In genomic region chr9:106866243-106866642, GRCh38 we compare ENCODE assay signal across 1 cellular context.
A peak's percentile ranks its signal among the peaks of the same experiment; 100 is the strongest.
TF ChIP-seq lines count a peak whose summit lies in the region.

No MANE protein-coding gene starts in this region.

TF ChIP-seq in GM12878, 131 proteins besides CTCF, POLR2A, EP300 and RAD21 (continues in another document):
- TF ChIP-seq PRDM15 (CRISPR knock-in tag; IDR thresholded peaks at IDR 0.05) (no peak), RELB (IDR thresholded peaks at IDR 0.05; ENCODE audit: low read depth) (peak; percentile 72; the same call in 1 of the 2 replicates), BCL11A (IDR thresholded peaks at IDR 0.05; ENCODE audit: low read depth, low read length) (0 out of 2 replicates have a peak, but pooled peaks have one; percentile 16), ZNF592 (IDR thresholded peaks at IDR 0.05) (peak; percentile 88), IKZF2 (IDR thresholded peaks at IDR 0.05) (peak; percentile 71 to 75; a peak in 3 of 4 replicates), CBX3 (IDR thresholded peaks at IDR 0.05; ENCODE audit: borderline replicate concordance, low read depth) (no peak), SIN3A (IDR thresholded peaks at IDR 0.05; ENCODE audit: low read depth, low read length) (no peak), SMAD1 (IDR thresholded peaks at IDR 0.05; ENCODE audit: low read depth, partially characterized antibody) (peak; percentile 62), MEF2B (IDR thresholded peaks at IDR 0.05; ENCODE audit: partially characterized antibody, poor library complexity, severe bottlenecking) (peak; percentile 36), ZNF687 (IDR thresholded peaks at IDR 0.05) (peak; percentile 52), HCFC1 (IDR thresholded peaks at IDR 0.05; ENCODE audit: low read length) (no peak), SMARCA5 (IDR thresholded peaks at IDR 0.05) (no peak), ZBTB33 (IDR thresholded peaks at IDR 0.05) (no peak), MTA2 (IDR thresholded peaks at IDR 0.05; ENCODE audit: low read depth) (peak; percentile 97), ZNF217 (IDR thresholded peaks at IDR 0.05) (peak; percentile 88), CHD2 (IDR thresholded peaks at IDR 0.05; ENCODE audit: borderline replicate concordance, low read depth, low read length) (peak; percentile 30; the same call in 1 of the 2 replicates), ZBTB4 (CRISPR knock-in tag; IDR thresholded peaks at IDR 0.05) (no peak), PBX3 (IDR thresholded peaks at IDR 0.05; ENCODE audit: insufficient replicate concordance, low read depth, low read length) (no peak), IKZF1 (conservative IDR thresholded peaks at IDR 0.05) (peak; percentile 54), MLLT1 (IDR thresholded peaks at IDR 0.05) (peak; percentile 34; the same call in 1 of the 2 replicates), LARP7 (IDR thresholded peaks at IDR 0.05) (no peak), SKIL (IDR thresholded peaks at IDR 0.05; ENCODE audit: low read depth, poor library complexity, severe bottlenecking) (peak; percentile 51), NR2F1 (conservative IDR thresholded peaks at IDR 0.05) (0 out of 2 replicates have a peak, but pooled peaks have one; percentile 9), DPF2 (IDR thresholded peaks at IDR 0.05) (peak; percentile 73), PKNOX1 (IDR thresholded peaks at IDR 0.05) (peak; percentile 94), ZNF24 (IDR thresholded peaks at IDR 0.05) (0 out of 2 replicates have a peak, but pooled peaks have one; percentile 48)
